8 cellular contexts compared by ENCODE assay signal in genomic region chr18:25832008-25832604, GRCh38.
A peak's percentile ranks its signal among the peaks of the same experiment; 100 is the strongest.
DNase-seq lines count a peak whose midpoint lies in the region; ATAC-seq, FAIRE-seq and TF ChIP-seq lines count a peak whose summit lies in the region.

No MANE protein-coding gene starts in this region.

- TF ChIP-seq CTCF in GM23338 (conservative IDR thresholded peaks at IDR 0.05; ENCODE audit: low read depth in 2 of 2): peak; percentile 89 to 93

- no peak overlapping the region for H2AFZ ChIP-seq in GM23338

- H3K36me3 ChIP-seq in GM23338 (ENCODE audit: insufficient read depth) (no peaks in the 10 kb centered on the region), small intestine (ENCODE audit: control insufficient read depth in 2 of 2, insufficient read depth in 2 of 2, low read length in 2 of 2) (no peaks in the 10 kb centered on the region)

- H3F3A ChIP-seq in GM23338 (replicated peaks; ENCODE audit: low read depth): no peaks in the 10 kb centered on the region

- no peaks in the 10 kb centered on the region for H3K79me2 ChIP-seq in GM23338 (replicated peaks; ENCODE audit: insufficient read depth)

- H3K27me3 ChIP-seq in GM23338 (ENCODE audit: insufficient read depth): no peaks in the 10 kb centered on the region
- no peaks in the 10 kb centered on the region for H3K27me3 ChIP-seq in small intestine (ENCODE audit: control insufficient read depth in 2 of 2, insufficient read depth in 2 of 2, low read length in 2 of 2)

- DNase-seq in activated CD4-positive, alpha-beta T cell treated with anti-CD3 and anti-CD28 coated beads for 36 hours: peak; percentile 54
- DNase-seq in activated CD4-positive, alpha-beta T cell treated with anti-CD3 and anti-CD28 coated beads for 4 hours: no peak
- DNase-seq in GM23338 (ENCODE audit: low spot score) (peak; percentile 80), MV-4-11 (lab: John Stamatoyannopoulos, UW) (peak; percentile 9), anterior cingulate cortex (lab: John Stamatoyannopoulos, UW) (peak in 39 of 58 donors; percentile 2 to 62 (median 12)), hippocampal formation (lab: John Stamatoyannopoulos, UW) (peak; percentile 8 to 15), small intestine (peak; percentile 29), DMS79 treated with DMSO at 0.1 percent for 48 hours (lab: John Stamatoyannopoulos, UW) (no peak)

- no peak overlapping the region for H3K4me3 Mint-ChIP-seq in activated CD4-positive, alpha-beta T cell treated with anti-CD3 and anti-CD28 coated beads for 36 hours
- H3K4me3 Mint-ChIP-seq in GM23338: no peak overlapping the region

- POLR2A ChIA-PET in activated CD4-positive, alpha-beta T cell treated with anti-CD3 and anti-CD28 coated beads for 36 hours (lab: Charles Lee): no interaction called here

- H3K27me3 Mint-ChIP-seq in activated CD4-positive, alpha-beta T cell treated with anti-CD3 and anti-CD28 coated beads for 36 hours: peaks cover 6% of the 10 kb centered on the region
- no peaks in the 10 kb centered on the region for H3K27me3 Mint-ChIP-seq in GM23338 (ENCODE audit: insufficient read depth, low read depth, poor library complexity)

- intact Hi-C loops in activated CD4-positive, alpha-beta T cell treated with anti-CD3 and anti-CD28 coated beads for 36 hours (cut with DNase I, micrococcal nuclease): no loop called here

- H3K4me1 ChIP-seq in GM23338 (ENCODE audit: insufficient read depth) (no peaks in the 10 kb centered on the region; the same call in 1 of the 2 replicates), small intestine (ENCODE audit: control insufficient read depth in 2 of 2, insufficient read depth in 1 of 2, low read depth in 1 of 2, low read length in 1 of 2) (no peaks in the 10 kb centered on the region)

- CTCF ChIA-PET in activated CD4-positive, alpha-beta T cell treated with anti-CD3 and anti-CD28 coated beads for 36 hours (lab: Charles Lee): interaction anchor here (1.4 kb wide), 1 partner anchor 16 kb away, joined by 5 read pairs; no protein-coding TSS in a partner anchor

- no peaks in the 10 kb centered on the region for H3K4me1 Mint-ChIP-seq in activated CD4-positive, alpha-beta T cell treated with anti-CD3 and anti-CD28 coated beads for 36 hours
- H3K4me1 Mint-ChIP-seq in GM23338: no peaks in the 10 kb centered on the region; the same call in 2 of the 3 replicates

- no peak for FAIRE-seq in small intestine (lab: Jason Lieb, UNC)

- H3K4me3 ChIP-seq in GM23338 (no peak overlapping the region), small intestine (ENCODE audit: low read depth in 1 of 2, low read length in 2 of 2) (no peak overlapping the region)

- no peak overlapping the region for H3K4me2 ChIP-seq in GM23338

- H3K27ac Mint-ChIP-seq in activated CD4-positive, alpha-beta T cell treated with anti-CD3 and anti-CD28 coated beads for 36 hours: no peak overlapping the region
- H3K27ac Mint-ChIP-seq in GM23338: no peak overlapping the region

- WGBS in small intestine, 3 donors: 12 to 31% (median 13%) methylated on average over 3 of the region's 3 CpGs

- no peak for ATAC-seq in activated CD4-positive, alpha-beta T cell treated with anti-CD3 and anti-CD28 coated beads for 36 hours
- peak; percentile 98 for ATAC-seq in GM23338

- no peaks in the 10 kb centered on the region for H3K9me3 Mint-ChIP-seq in activated CD4-positive, alpha-beta T cell treated with anti-CD3 and anti-CD28 coated beads for 36 hours (ENCODE audit: low read depth)
- H3K9me3 Mint-ChIP-seq in GM23338: no peaks in the 10 kb centered on the region; the same call in 2 of the 3 replicates

- no peaks in the 10 kb centered on the region for H3K36me3 Mint-ChIP-seq in activated CD4-positive, alpha-beta T cell treated with anti-CD3 and anti-CD28 coated beads for 36 hours (ENCODE audit: low read depth)
- no peaks in the 10 kb centered on the region for H3K36me3 Mint-ChIP-seq in GM23338 (ENCODE audit: low read depth)

- H3K27ac ChIP-seq in GM23338 (ENCODE audit: low read depth) (no peak overlapping the region), small intestine (ENCODE audit: low read depth in 1 of 2, low read length in 1 of 2) (no peak overlapping the region)

- no peaks in the 10 kb centered on the region for H3K9me2 ChIP-seq in GM23338 (ENCODE audit: insufficient read depth)

- no peaks in the 10 kb centered on the region for H3K9me3 ChIP-seq in small intestine (ENCODE audit: control insufficient read depth, low read depth)

- H4K20me1 ChIP-seq in GM23338 (replicated peaks; ENCODE audit: insufficient read depth): no peaks in the 10 kb centered on the region

TF ChIP-seq in GM23338, 12 proteins besides CTCF, POLR2A, EP300 and RAD21 (continues in another document):
- TF ChIP-seq CREB1 (CRISPR knock-in tag; IDR thresholded peaks at IDR 0.05; ENCODE audit: low read depth) (no peak), POLR2AphosphoS5 (IDR thresholded peaks at IDR 0.05; ENCODE audit: low read depth) (no peak), ZNF462 (CRISPR knock-in tag; IDR thresholded peaks at IDR 0.05) (no peak), EZH2 (IDR thresholded peaks at IDR 0.05; ENCODE audit: low read depth, unreplicated experiment) (no peak), ZNF114 (CRISPR knock-in tag; IDR thresholded peaks at IDR 0.05) (no peak), NANOG (IDR thresholded peaks at IDR 0.05; ENCODE audit: borderline replicate concordance) (no peak)

Comparison
In these comparisons a context has a peak if more than half of its experiments do, and no peak if none do; other contexts are left out.
1. DNase-seq: peak in activated CD4-positive, alpha-beta T cell treated with anti-CD3 and anti-CD28 coated beads for 36 hours (single experiment), GM23338 (single experiment), MV-4-11 (single experiment), anterior cingulate cortex (39 of 58), hippocampal formation (2 of 2) and small intestine (single experiment); none in activated CD4-positive, alpha-beta T cell treated with anti-CD3 and anti-CD28 coated beads for 4 hours (0 of 2) and DMS79 treated with DMSO at 0.1 percent for 48 hours (single experiment).